20 cellular contexts compared by ENCODE assay signal in genomic region chr7:15554081-15554480, GRCh38. TPM values are rescaled to one million over a fixed set of nuclear protein-coding genes. Genes with fewer than 3 reads are reported as not detected.
DNase-seq lines count a peak whose midpoint lies in the region; FAIRE-seq and TF ChIP-seq lines count a peak whose summit lies in the region.
"Had no signal": no experiment of that assay in that cellular context is flagged by ENCODE, and none has a peak within 500 bp of the region (broad histone marks: within the 10 kb centered on the region; RNA-seq: fewer than 3 reads in every experiment).

No MANE protein-coding gene starts in this region.

- no peak overlapping the region for H2AK5ac ChIP-seq in H1 (ENCODE audit: low read depth, low read length)

- H3K9me3 Mint-ChIP-seq in Calu3 (ENCODE audit: low read depth, unreplicated experiment) (no peaks in the 10 kb centered on the region), neural progenitor cell (no peaks in the 10 kb centered on the region)
- peaks cover 1% of the 10 kb centered on the region for H3K9me3 Mint-ChIP-seq in activated T-helper 1 cell treated with anti-CD3 and anti-CD28 coated beads, Interleukin-12 subunit alpha, Interleukin-12 subunit beta, Interleukin-2, Interleukin-4 antibody, amounts not matched to agents 30 ng/mL and 10 ng/mL and 1 ng/mL, durations not matched to agents 14 hours and 24 hours and 36 hours

- FAIRE-seq in H1 (lab: Jason Lieb, UNC) (no peak), frontal cortex (lab: Jason Lieb, UNC) (no peak)
- FAIRE-seq: K562, kidney had no signal

- no peaks in the 10 kb centered on the region for H3K9me3 ChIP-seq in OCI-LY3 (ENCODE audit: insufficient read depth, low read length)
- H3K9me3 ChIP-seq in H1 (ENCODE audit: insufficient read depth in 2 of 2, low read depth in 1 of 2, low read length in 1 of 2), result no peaks in the 10 kb centered on the region
- H3K9me3 ChIP-seq in neural progenitor cell (ENCODE audit: low read depth), result no peaks in the 10 kb centered on the region
- H3K9me3 ChIP-seq: body of pancreas, esophagus muscularis mucosa had no signal

- no peak overlapping the region for H3K56ac ChIP-seq in H1 (replicated peaks; ENCODE audit: insufficient read length, low read depth, low read length)

- H3K27ac Mint-ChIP-seq in Calu3 (ENCODE audit: unreplicated experiment) (peak overlapping the region; percentile 73), neural progenitor cell (no peak overlapping the region)
- no peak overlapping the region for H3K27ac Mint-ChIP-seq in activated T-helper 1 cell treated with anti-CD3 and anti-CD28 coated beads, Interleukin-12 subunit alpha, Interleukin-12 subunit beta, Interleukin-2, Interleukin-4 antibody, amounts not matched to agents 30 ng/mL and 10 ng/mL and 1 ng/mL, durations not matched to agents 14 hours and 24 hours and 36 hours

- H2AFZ ChIP-seq in OCI-LY3 (ENCODE audit: low read depth, low read length) (no peak overlapping the region), H1 (ENCODE audit: low read length) (peak overlapping the region; percentile 89), neural progenitor cell (replicated peaks) (peak overlapping the region; percentile 1)

- no peak overlapping the region for H3K4ac ChIP-seq in H1 (replicated peaks; ENCODE audit: insufficient read length, low read depth, low read length)

- DNase-seq in Calu3 (no peak), H1 (ENCODE audit: low read depth in 1 of 2, low spot score in 2 of 2) (no peak), neural progenitor cell (ENCODE audit: low spot score) (no peak), iPS-NIHi7 (ENCODE audit: extremely low spot score) (no peak), frontal cortex (ENCODE audit: low spot score in 2 of 2) (no peak), occipital lobe (lab: John Stamatoyannopoulos, UW) (no peak)
- no peak for DNase-seq in activated T-helper 1 cell treated with anti-CD3 and anti-CD28 coated beads, Interleukin-12 subunit alpha, Interleukin-12 subunit beta, Interleukin-2, Interleukin-4 antibody, amounts not matched to agents 30 ng/mL and 10 ng/mL and 1 ng/mL, durations not matched to agents 14 hours and 24 hours and 36 hours (ENCODE audit: low spot score)
- DNase-seq: activated CD4-positive, alpha-beta T cell treated with anti-CD3 and anti-CD28 coated beads, Interleukin-2, amount 50 U/mL, for 4 hours; activated naive CD4-positive, alpha-beta T cell treated with Interleukin-2 at 50 U/mL for 16 hours; activated T-cell treated with anti-CD3 and anti-CD28 coated beads for 4 hours; body of pancreas; heart right ventricle; kidney; midbrain; NCI-H524 treated with DMSO at 0.1 percent for 48 hours; nucleus accumbens; stimulated activated CD4-positive, alpha-beta T cell treated with anti-CD3 and anti-CD28 coated beads, Interleukin-4, amount 100 ng/mL, for 1 hour had no signal

- H3K4me1 Mint-ChIP-seq in Calu3 (ENCODE audit: low read depth, unreplicated experiment) (peaks cover 29% of the 10 kb centered on the region), neural progenitor cell (peaks cover 1% of the 10 kb centered on the region)
- H3K4me1 Mint-ChIP-seq in activated T-helper 1 cell treated with anti-CD3 and anti-CD28 coated beads, Interleukin-12 subunit alpha, Interleukin-12 subunit beta, Interleukin-2, Interleukin-4 antibody, amounts not matched to agents 30 ng/mL and 10 ng/mL and 1 ng/mL, durations not matched to agents 14 hours and 24 hours and 36 hours (ENCODE audit: low read depth), result no peaks in the 10 kb centered on the region

- no peak for TF ChIP-seq EP300 in H1 (IDR thresholded peaks at IDR 0.05; ENCODE audit: borderline replicate concordance in 1 of 2, low read depth in 2 of 2, low read length in 2 of 2)

- H3K4me3 ChIP-seq in OCI-LY3 (ENCODE audit: low read length) (no peak overlapping the region), H1 (ENCODE audit: extremely low read depth in 1 of 4, insufficient read depth in 2 of 4, low read depth in 3 of 4, low read length in 4 of 4) (no peak overlapping the region), neural progenitor cell (no peak overlapping the region)
- H3K4me3 ChIP-seq: body of pancreas, esophagus muscularis mucosa, heart right ventricle, K562 had no signal

- no peak overlapping the region for H4K8ac ChIP-seq in H1 (ENCODE audit: extremely low read depth, insufficient read depth, low read length)

- no peak overlapping the region for H2BK15ac ChIP-seq in H1 (ENCODE audit: low read length)

- TF ChIP-seq CTCF in Calu3 (IDR thresholded peaks at IDR 0.05; ENCODE audit: unreplicated experiment) (no peak), OCI-LY3 (IDR thresholded peaks at IDR 0.05; ENCODE audit: low read depth, low read length) (no peak), H1 (IDR thresholded peaks at IDR 0.05; ENCODE audit: control extremely low read depth in 1 of 3, insufficient read depth in 1 of 3, low read depth in 1 of 3, low read length in 3 of 3) (no peak), neural progenitor cell (IDR thresholded peaks at IDR 0.05) (no peak)

- H3F3A ChIP-seq in neural progenitor cell (ENCODE audit: low read depth), result no peaks in the 10 kb centered on the region

- H3K36me3 ChIP-seq in OCI-LY3 (replicated peaks; ENCODE audit: low read depth, low read length) (no peaks in the 10 kb centered on the region), H1 (ENCODE audit: control insufficient read depth in 2 of 4, insufficient read depth in 4 of 4, low read length in 3 of 4) (no peaks in the 10 kb centered on the region), neural progenitor cell (no peaks in the 10 kb centered on the region)
- H3K36me3 ChIP-seq: esophagus muscularis mucosa, heart right ventricle had no signal

- no peak overlapping the region for H3K18ac ChIP-seq in H1 (ENCODE audit: extremely low read depth, low read length)

- TF ChIP-seq RAD21 in H1 (IDR thresholded peaks at IDR 0.05 in 1 of 2, conservative IDR thresholded peaks at IDR 0.05 in 1 of 2; ENCODE audit: low read depth in 2 of 2, low read length in 2 of 2), result no peak

- H2BK5ac ChIP-seq in H1 (ENCODE audit: low read depth, low read length), result no peak overlapping the region

- H3K4me1 ChIP-seq in OCI-LY3 (ENCODE audit: low read length) (peaks cover 29% of the 10 kb centered on the region), H1 (replicated peaks in 1 of 4; ENCODE audit: control insufficient read depth in 3 of 4, insufficient read depth in 4 of 4, low read length in 3 of 4) (no peaks in the 10 kb centered on the region), neural progenitor cell (no peaks in the 10 kb centered on the region)
- H3K4me1 ChIP-seq: body of pancreas had no signal

- no peak overlapping the region for H3K14ac ChIP-seq in H1 (ENCODE audit: insufficient read length)

- no peak overlapping the region for H3K27ac ChIP-seq in OCI-LY3 (ENCODE audit: low read length)
- no peak overlapping the region for H3K27ac ChIP-seq in H1 (ENCODE audit: low read depth, low read length)
- H3K27ac ChIP-seq in neural progenitor cell, result no peak overlapping the region
- H3K27ac ChIP-seq: body of pancreas, esophagus muscularis mucosa had no signal

- H4K20me1 ChIP-seq in OCI-LY3 (ENCODE audit: insufficient read depth, low read length) (no peaks in the 10 kb centered on the region), H1 (replicated peaks in 1 of 2; ENCODE audit: control insufficient read depth in 1 of 2, insufficient read depth in 2 of 2, low read length in 2 of 2) (no peaks in the 10 kb centered on the region), neural progenitor cell (ENCODE audit: low read depth) (no peaks in the 10 kb centered on the region)

- peak overlapping the region; percentile 28 for H3K4me3 Mint-ChIP-seq in Calu3 (ENCODE audit: low read depth, unreplicated experiment)
- no peak overlapping the region for H3K4me3 Mint-ChIP-seq in neural progenitor cell
- no peak overlapping the region for H3K4me3 Mint-ChIP-seq in activated T-helper 1 cell treated with anti-CD3 and anti-CD28 coated beads, Interleukin-12 subunit alpha, Interleukin-12 subunit beta, Interleukin-2, Interleukin-4 antibody, amounts not matched to agents 30 ng/mL and 10 ng/mL and 1 ng/mL, durations not matched to agents 14 hours and 24 hours and 36 hours

- H3K9ac ChIP-seq in OCI-LY3 (ENCODE audit: low read length), result no peak overlapping the region
- no peak overlapping the region for H3K9ac ChIP-seq in H1 (replicated peaks in 1 of 4; ENCODE audit: extremely low read depth in 1 of 4, low read depth in 3 of 4, low read length in 3 of 4)
- H3K9ac ChIP-seq in neural progenitor cell, result no peak overlapping the region

- no peak overlapping the region for H2BK120ac ChIP-seq in H1 (replicated peaks; ENCODE audit: low read depth, low read length)

- H4K5ac ChIP-seq in H1 (ENCODE audit: insufficient read length, low read depth, low read length), result no peak overlapping the region

- H2BK12ac ChIP-seq in H1 (ENCODE audit: low read depth, low read length), result no peak overlapping the region

- no TSS peak for BruUV-seq in Calu3 (replicated peaks; lab: Mats Ljungman, UMichigan)

- CTCF ChIA-PET in Calu3 (lab: Charles Lee), result interaction anchor here (0.6 to 0.7 kb wide), 4 partner anchors 125 to 1113 kb away, joined by 3 to 5 read pairs (median 4); no protein-coding TSS in a partner anchor
- CTCF ChIA-PET in H1 (lab: Charles Lee; ENCODE audit: partially characterized antibody), result interaction anchor here (1.0 to 1.2 kb wide), 2 partner anchors 9 to 43 kb away, joined by 3 read pairs; no protein-coding TSS in a partner anchor

- H3K4me2 ChIP-seq in OCI-LY3 (ENCODE audit: low read length) (peak overlapping the region; percentile 42), H1 (ENCODE audit: insufficient read depth in 1 of 2, low read depth in 2 of 2, low read length in 2 of 2) (no peak overlapping the region), neural progenitor cell (no peak overlapping the region)

- no peaks in the 10 kb centered on the region for H3K79me1 ChIP-seq in H1 (ENCODE audit: low read depth, low read length)

- H3K27me3 Mint-ChIP-seq in Calu3 (ENCODE audit: unreplicated experiment) (no peaks in the 10 kb centered on the region), neural progenitor cell (ENCODE audit: insufficient read depth, low read depth) (no peaks in the 10 kb centered on the region)
- H3K27me3 Mint-ChIP-seq in activated T-helper 1 cell treated with anti-CD3 and anti-CD28 coated beads, Interleukin-12 subunit alpha, Interleukin-12 subunit beta, Interleukin-2, Interleukin-4 antibody, amounts not matched to agents 30 ng/mL and 10 ng/mL and 1 ng/mL, durations not matched to agents 14 hours and 24 hours and 36 hours (ENCODE audit: insufficient read depth), result no peaks in the 10 kb centered on the region

- POLR2A ChIA-PET in H1 (lab: Charles Lee; ENCODE audit: partially characterized antibody), result no interaction called here

- H3K23ac ChIP-seq in H1 (ENCODE audit: insufficient read length), result no peak overlapping the region

- H3K79me2 ChIP-seq in OCI-LY3 (ENCODE audit: low read length) (no peaks in the 10 kb centered on the region), H1 (ENCODE audit: control insufficient read depth in 1 of 2, insufficient read depth in 2 of 2, low read length in 2 of 2) (no peaks in the 10 kb centered on the region), neural progenitor cell (ENCODE audit: low read depth) (no peaks in the 10 kb centered on the region)

- H3K27me3 ChIP-seq in OCI-LY3 (ENCODE audit: low read depth, low read length) (no peaks in the 10 kb centered on the region), H1 (replicated peaks in 1 of 4; ENCODE audit: control insufficient read depth in 3 of 4, extremely low read depth in 1 of 4, insufficient read depth in 3 of 4, low read length in 3 of 4) (no peaks in the 10 kb centered on the region), neural progenitor cell (no peaks in the 10 kb centered on the region)
- H3K27me3 ChIP-seq: body of pancreas, esophagus muscularis mucosa, heart right ventricle had no signal

- no peaks in the 10 kb centered on the region for H3K23me2 ChIP-seq in H1 (ENCODE audit: low read depth, low read length)

- H2BK20ac ChIP-seq in H1 (ENCODE audit: low read length), result no peak overlapping the region

- H3K36me3 Mint-ChIP-seq in Calu3 (ENCODE audit: insufficient read depth, unreplicated experiment) (peaks cover 14% of the 10 kb centered on the region), neural progenitor cell (no peaks in the 10 kb centered on the region)
- H3K36me3 Mint-ChIP-seq in activated T-helper 1 cell treated with anti-CD3 and anti-CD28 coated beads, Interleukin-12 subunit alpha, Interleukin-12 subunit beta, Interleukin-2, Interleukin-4 antibody, amounts not matched to agents 30 ng/mL and 10 ng/mL and 1 ng/mL, durations not matched to agents 14 hours and 24 hours and 36 hours (ENCODE audit: low read depth), result no peaks in the 10 kb centered on the region

- no peak overlapping the region for H4K91ac ChIP-seq in H1 (replicated peaks; ENCODE audit: insufficient read length, low read length)

- TF ChIP-seq POLR2A in H1 (IDR thresholded peaks at IDR 0.05; ENCODE audit: control extremely low read depth in 1 of 2, low read depth in 2 of 2, low read length in 2 of 2), result no peak

- whole genome bisulfite sequencing in H1 (ENCODE audit: extremely low coverage in 1 of 2, insufficient coverage in 1 of 2, insufficient read length in 1 of 2, insufficient replicate concordance in 2 of 2, low coverage in 1 of 2, low lambda C conversion rate in 2 of 2, missing lambda C conversion rate in 1 of 2), 2 experiments, result 88% methylated on average over 1 of the region's 1 CpG; no CpG with 5 or more reads in 1 of the 2 experiments

- intact Hi-C loops in Calu3 (cut with micrococcal nuclease; ENCODE audit: unreplicated experiment), result loop anchor here (2.0 kb wide), 1 partner anchor 49 kb away; no protein-coding TSS in a partner anchor
- intact Hi-C loops in activated T-helper 1 cell treated with anti-CD3 and anti-CD28 coated beads, Interleukin-12 subunit alpha, Interleukin-12 subunit beta, Interleukin-2, Interleukin-4 antibody, amounts not matched to agents 30 ng/mL and 10 ng/mL and 1 ng/mL, durations not matched to agents 14 hours and 24 hours and 36 hours (cut with micrococcal nuclease), result no loop called here

RNA-seq across cellular contexts. Expression of gene AGMO, which starts 7.7 kb away (rescaled TPM):
- 13.2 and 13.9 TPM in 2 replicates for total RNA-seq in Calu3 (2022)
- 0.22 and 0.38 TPM in 2 replicates for total RNA-seq in H1 (2021; fragmentation: NEBNext Ultra II Directional; extraction: Animal tissue kit (Norgen Biotek cat#: 25700))
- polyA plus RNA-seq in H1 (2011; rRNA removed), result 0.22 and 0.45 TPM in 2 replicates
- 0.16 TPM for polyA plus RNA-seq in H1 (2011; cell fraction: cytosol; rRNA removed)
- polyA plus RNA-seq in H1 (2011; cell fraction: nucleus; rRNA removed), result 0.14 TPM
- 0.13 to 0.36 TPM (median 0.23 TPM) in 4 replicates for polyA plus RNA-seq in H1 (2012, experiment 1 of 2)
- 0.08 TPM for polyA plus RNA-seq in H1 (2012, experiment 2 of 2)
- polyA plus RNA-seq in H1 (2013, experiment 1 of 2), result 0.18 TPM
- 0.15 TPM for polyA plus RNA-seq in H1 (2013, experiment 2 of 2)
- polyA minus RNA-seq in H1 (2011; rRNA and poly(A)+ RNA removed), result 1.4 and 1.9 TPM in 2 replicates
- polyA minus RNA-seq in H1 (2011; cell fraction: cytosol; rRNA and poly(A)+ RNA removed), result not detected
- 4.6 TPM for polyA minus RNA-seq in H1 (2011; cell fraction: nucleus; rRNA and poly(A)+ RNA removed)
- 0.30 and 0.59 TPM in 2 replicates for total RNA-seq in neural progenitor cell (ENCODE audit: low replicate concordance)
- total RNA-seq in frontal cortex, result under 0.01 TPM
- not detected in 2 replicates for total RNA-seq in activated T-helper 1 cell treated with anti-CD3 and anti-CD28 coated beads, Interleukin-12 subunit alpha, Interleukin-12 subunit beta, Interleukin-2, Interleukin-4 antibody, amounts not matched to agents 30 ng/mL and 10 ng/mL and 1 ng/mL, durations not matched to agents 14 hours and 24 hours and 36 hours
- not detected for total RNA-seq in occipital lobe
